27 cellular contexts compared by ENCODE assay signal in genomic region chr10:97134983-97135382, GRCh38. TPM values are rescaled to one million over a fixed set of nuclear protein-coding genes. Genes with fewer than 3 reads are reported as not detected.
DNase-seq lines count a peak whose midpoint lies in the region; ATAC-seq and TF ChIP-seq lines count a peak whose summit lies in the region.
"Had no signal": no experiment of that assay in that cellular context is flagged by ENCODE, and none has a peak within 500 bp of the region (broad histone marks: within the 10 kb centered on the region; RNA-seq: fewer than 3 reads in every experiment).

No MANE protein-coding gene starts in this region.

- no peaks in the 10 kb centered on the region for H3K27me3 ChIP-seq in BLaER1
- H3K27me3 ChIP-seq in HUES6 (ENCODE audit: control insufficient read depth, insufficient read depth, low read length), result peaks cover 5% of the 10 kb centered on the region; the same call in 1 of the 2 replicates
- H3K27me3 ChIP-seq in CD8-positive, alpha-beta memory T cell (ENCODE audit: insufficient read depth, low read length, poor library complexity, severe bottlenecking), result no peaks in the 10 kb centered on the region

- H3K9me3 ChIP-seq in BLaER1 (no peaks in the 10 kb centered on the region), HUES6 (ENCODE audit: control insufficient read depth, insufficient read depth, low read depth, low read length) (no peaks in the 10 kb centered on the region)
- H3K9me3 ChIP-seq in CD8-positive, alpha-beta memory T cell (ENCODE audit: low read length), result no peaks in the 10 kb centered on the region
- H3K9me3 ChIP-seq: SJSA1 had no signal

- DNase-seq in glutamatergic neuron (no peak), progenitor cell of endocrine pancreas (ENCODE audit: low spot score, unreplicated experiment) (no peak), SIG-M5 (lab: John Stamatoyannopoulos, UW) (no peak)
- DNase-seq in CD8-positive, alpha-beta memory T cell, result no peak
- DNase-seq: C1 segment of cervical spinal cord; CD4-positive, alpha-beta memory T cell; DMS 273 treated with DMSO at 0.1 percent for 48 hours; DMS79; EL; GDM1; H9; KBM-7; MV-4-11; NCI-H1105; NCI-H146; NCI-H2107; NCI-H524 treated with DMSO at 0.1 percent for 48 hours; NCI-H774; NK-92 treated with Interleukin-12 subunit alpha and Interleukin-12 subunit beta, amount 100 ng/mL, for 24 hours; PC-3 had no signal

- H3K4me2 ChIP-seq in BLaER1, result peak overlapping the region; percentile 69

- no peaks in the 10 kb centered on the region for H4K20me1 ChIP-seq in BLaER1

- no peak for ATAC-seq in GM21526 (IDR thresholded peaks at IDR 0.05; ENCODE audit: low FRiP score, unreplicated experiment)
- ATAC-seq: PC-3 had no signal

- no peak overlapping the region for H3K4me3 ChIP-seq in BLaER1
- no peak overlapping the region for H3K4me3 ChIP-seq in HUES6 (ENCODE audit: low read depth, low read length)
- no peak overlapping the region for H3K4me3 ChIP-seq in CD8-positive, alpha-beta memory T cell (ENCODE audit: low read length)
- H3K4me3 ChIP-seq: SJSA1 had no signal

- CTCF ChIA-PET in CD8-positive, alpha-beta memory T cell (lab: Charles Lee), result no interaction called here

- H3K9me3 Mint-ChIP-seq in glutamatergic neuron (ENCODE audit: unreplicated experiment), result peaks cover 4% of the 10 kb centered on the region
- H3K9me3 Mint-ChIP-seq in progenitor cell of endocrine pancreas (ENCODE audit: low read depth), result no peaks in the 10 kb centered on the region
- no peaks in the 10 kb centered on the region for H3K9me3 Mint-ChIP-seq in CD8-positive, alpha-beta memory T cell
- H3K9me3 Mint-ChIP-seq: CD4-positive, alpha-beta memory T cell; H9 had no signal

- no peaks in the 10 kb centered on the region for H3K36me3 Mint-ChIP-seq in glutamatergic neuron (ENCODE audit: unreplicated experiment)
- H3K36me3 Mint-ChIP-seq in progenitor cell of endocrine pancreas (ENCODE audit: insufficient read depth), result no peaks in the 10 kb centered on the region
- no peaks in the 10 kb centered on the region for H3K36me3 Mint-ChIP-seq in CD8-positive, alpha-beta memory T cell
- H3K36me3 Mint-ChIP-seq: CD4-positive, alpha-beta memory T cell had no signal

- H3K36me3 ChIP-seq in BLaER1 (no peaks in the 10 kb centered on the region), HUES6 (ENCODE audit: control insufficient read depth, insufficient read depth, low read length) (no peaks in the 10 kb centered on the region)
- H3K36me3 ChIP-seq in CD8-positive, alpha-beta memory T cell (ENCODE audit: insufficient read depth, low read length), result no peaks in the 10 kb centered on the region
- H3K36me3 ChIP-seq: SJSA1 had no signal

- H3K4me1 Mint-ChIP-seq in glutamatergic neuron (ENCODE audit: low read depth, unreplicated experiment), result peaks cover 57% of the 10 kb centered on the region
- peaks cover 42% of the 10 kb centered on the region for H3K4me1 Mint-ChIP-seq in progenitor cell of endocrine pancreas (ENCODE audit: low read depth)
- H3K4me1 Mint-ChIP-seq in CD8-positive, alpha-beta memory T cell, result no peaks in the 10 kb centered on the region
- H3K4me1 Mint-ChIP-seq: CD4-positive, alpha-beta memory T cell had no signal

- TF ChIP-seq CTCF in glutamatergic neuron (IDR thresholded peaks at IDR 0.05; ENCODE audit: partially characterized antibody, unreplicated experiment), result no peak
- TF ChIP-seq CTCF in progenitor cell of endocrine pancreas (IDR thresholded peaks at IDR 0.05; ENCODE audit: unreplicated experiment), result no peak

- H3K4me3 Mint-ChIP-seq in glutamatergic neuron (ENCODE audit: unreplicated experiment) (peak overlapping the region; percentile 64), progenitor cell of endocrine pancreas (ENCODE audit: low read depth) (peak overlapping the region; percentile 3)
- no peak overlapping the region for H3K4me3 Mint-ChIP-seq in CD8-positive, alpha-beta memory T cell
- H3K4me3 Mint-ChIP-seq: CD4-positive, alpha-beta memory T cell; H9 had no signal

- peak overlapping the region; percentile 23 for H3K27ac Mint-ChIP-seq in glutamatergic neuron (ENCODE audit: unreplicated experiment)
- peak overlapping the region; percentile 93 for H3K27ac Mint-ChIP-seq in progenitor cell of endocrine pancreas
- H3K27ac Mint-ChIP-seq in CD8-positive, alpha-beta memory T cell, result no peak overlapping the region
- H3K27ac Mint-ChIP-seq: CD4-positive, alpha-beta memory T cell had no signal

- H3K9ac ChIP-seq in BLaER1, result no peak overlapping the region
- peak overlapping the region; percentile 3 for H3K9ac ChIP-seq in HUES6 (ENCODE audit: low read length)

- H3K27ac ChIP-seq in BLaER1 (no peak overlapping the region), HUES6 (ENCODE audit: low read depth, low read length) (no peak overlapping the region)
- H3K27ac ChIP-seq in CD8-positive, alpha-beta memory T cell (ENCODE audit: low read depth, low read length), result no peak overlapping the region
- H3K27ac ChIP-seq: SJSA1 had no signal

- H3K4me1 ChIP-seq in BLaER1, result peaks cover 67% of the 10 kb centered on the region
- H3K4me1 ChIP-seq in HUES6 (ENCODE audit: control insufficient read depth, insufficient read depth, low read length), result peaks cover 11% of the 10 kb centered on the region
- H3K4me1 ChIP-seq in CD8-positive, alpha-beta memory T cell (ENCODE audit: insufficient read depth, low read length), result no peaks in the 10 kb centered on the region
- H3K4me1 ChIP-seq: SJSA1 had no signal

- POLR2A ChIA-PET in CD8-positive, alpha-beta memory T cell (lab: Charles Lee), result no interaction called here

- H3K27me3 Mint-ChIP-seq in glutamatergic neuron (ENCODE audit: unreplicated experiment) (no peaks in the 10 kb centered on the region), progenitor cell of endocrine pancreas (no peaks in the 10 kb centered on the region)
- peaks cover 4 to 22% of the 10 kb centered on the region in 2 donors for H3K27me3 Mint-ChIP-seq in CD8-positive, alpha-beta memory T cell

RNA-seq across cellular contexts. Expression of gene SLIT1, which starts 50.8 kb away (rescaled TPM):
- total RNA-seq in glutamatergic neuron (ENCODE audit: unreplicated experiment) (11.3 TPM), progenitor cell of endocrine pancreas (23.8 and 25.5 TPM in 2 replicates)
- total RNA-seq in CD8-positive, alpha-beta memory T cell, result under 1 TPM in 1 of 2 experiments, not detected in 1; 0.20 TPM
- polyA plus RNA-seq in CD8-positive, alpha-beta memory T cell, result 0.06 TPM
- total RNA-seq: A172, HT1080, MCF 10A, PC-3, SJSA1 had no signal

Comparison
In these comparisons a context has a peak if more than half of its experiments do, and no peak if none do; other contexts are left out.
1. H3K27ac Mint-ChIP-seq: peak in glutamatergic neuron (single experiment) and progenitor cell of endocrine pancreas (single experiment); none in CD8-positive, alpha-beta memory T cell (0 of 8).
2. H3K4me3 Mint-ChIP-seq: peak in glutamatergic neuron (single experiment) and progenitor cell of endocrine pancreas (single experiment); none in CD8-positive, alpha-beta memory T cell (0 of 7).
3. RNA of gene SLIT1, which starts 50.8 kb away (total RNA-seq): 23.8 to 25.5 TPM in progenitor cell of endocrine pancreas and 11.3 TPM in glutamatergic neuron (single experiment); 0.20 TPM in CD8-positive, alpha-beta memory T cell; every median in the first group is over 10 times any median in the second.